In genomic region chr2:124520953-124521352, GRCh38 we compare ENCODE assay signal across 1 cellular context.
TF ChIP-seq lines count a peak whose summit lies in the region.

No MANE protein-coding gene starts in this region.

TF ChIP-seq in HepG2, 621 proteins besides CTCF, POLR2A, EP300 and RAD21 (continued from another document):
- TF ChIP-seq, protein P1, sequence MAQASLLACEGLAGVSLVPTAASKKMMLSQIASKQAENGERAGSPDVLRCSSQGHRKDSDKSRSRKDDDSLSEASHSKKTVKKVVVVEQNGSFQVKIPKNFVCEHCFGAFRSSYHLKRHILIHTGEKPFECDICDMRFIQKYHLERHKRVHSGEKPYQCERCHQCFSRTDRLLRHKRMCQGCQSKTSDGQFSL (CRISPR knock-in tag; IDR thresholded peaks at IDR 0.05): no peak
- TF ChIP-seq EEA1 (CRISPR knock-in tag; IDR thresholded peaks at IDR 0.05; ENCODE audit: borderline replicate concordance) (no peak), ZNF564 (CRISPR knock-in tag; IDR thresholded peaks at IDR 0.05) (no peak), AHR (CRISPR knock-in tag; IDR thresholded peaks at IDR 0.05) (no peak), ARNTL (CRISPR knock-in tag; IDR thresholded peaks at IDR 0.05) (no peak)
